8 cellular contexts compared by ENCODE assay signal in the genomic region with DNA sequence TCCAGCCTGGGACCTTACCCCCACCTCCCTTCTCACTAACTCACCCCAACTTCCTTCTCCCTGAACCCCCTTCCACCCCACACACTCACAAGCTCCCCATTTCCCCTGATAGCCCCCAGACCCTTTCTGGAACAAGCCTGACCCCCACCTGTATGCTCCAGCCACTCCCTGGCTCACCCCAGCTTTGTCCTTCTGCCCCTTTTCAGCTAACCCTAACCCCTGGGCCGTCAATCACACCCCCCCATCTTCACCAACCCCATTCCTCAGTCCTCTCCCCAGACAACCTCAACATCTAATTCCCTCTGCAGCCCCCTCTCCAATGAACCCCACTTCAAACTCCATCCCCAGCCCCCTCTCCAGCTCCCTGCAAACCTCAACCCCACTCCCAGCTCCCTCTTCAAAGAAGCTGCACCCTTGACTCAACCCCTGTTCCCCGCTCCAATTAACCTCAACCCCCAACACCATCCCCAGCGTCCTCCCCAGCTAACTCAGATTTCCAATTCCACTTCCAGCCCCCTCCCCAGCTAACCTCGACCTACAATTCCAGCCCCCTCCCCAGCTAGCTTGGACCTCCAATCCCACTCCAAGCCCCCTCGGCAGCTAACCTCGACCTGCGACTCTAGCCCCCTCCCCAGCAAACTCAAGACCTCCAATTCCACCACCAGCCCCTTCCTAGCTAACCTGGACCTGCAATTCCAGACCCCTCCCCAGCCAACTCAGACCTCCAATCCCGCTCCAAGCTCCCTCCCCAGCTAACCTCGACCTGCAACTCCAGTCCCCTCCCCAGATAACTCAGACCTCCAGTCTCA. TPM values are rescaled to one million over a fixed set of nuclear protein-coding genes. Genes with fewer than 3 reads are reported as not detected.
DNase-seq lines count a peak whose midpoint lies in the region; ATAC-seq and TF ChIP-seq lines count a peak whose summit lies in the region.

No MANE protein-coding gene starts in this region.

- H3K4me1 ChIP-seq in cardiac muscle cell (ENCODE audit: low read depth) (peaks cover 9% of the 10 kb centered on the region), upper lobe of right lung (no peaks in the 10 kb centered on the region)

- H3K36me3 Mint-ChIP-seq in brain (no peaks in the 10 kb centered on the region), naive B cell (peaks cover 0 to 17% of the 10 kb centered on the region in 2 donors)

- H3K27ac Mint-ChIP-seq in brain: peak overlapping the region; percentile 3 to 45 (median 19)
- peak overlapping the region; percentile 95 to 100 (median 97) for H3K27ac Mint-ChIP-seq in naive B cell

- peak overlapping the region; percentile 77 for H3K4me3 ChIP-seq in cardiac muscle cell
- H3K4me3 ChIP-seq in upper lobe of right lung: peak overlapping the region; percentile 42

- H3K4me1 Mint-ChIP-seq in brain (peaks cover 20% of the 10 kb centered on the region), naive B cell (peaks cover 41 to 65% (median 60%) of the 10 kb centered on the region in 3 donors)

- H3K9me3 ChIP-seq in cardiac muscle cell (ENCODE audit: low read depth): no peaks in the 10 kb centered on the region
- H3K9me3 ChIP-seq in upper lobe of right lung: no peaks in the 10 kb centered on the region

- peaks cover 0 to 2% (median 0%) of the 10 kb centered on the region in 5 experiments for H3K9me3 Mint-ChIP-seq in brain
- no peaks in the 10 kb centered on the region for H3K9me3 Mint-ChIP-seq in naive B cell

- H3K36me3 ChIP-seq in cardiac muscle cell: no peaks in the 10 kb centered on the region
- no peaks in the 10 kb centered on the region for H3K36me3 ChIP-seq in upper lobe of right lung

- intact Hi-C loops in Right ventricle myocardium inferior (cut with DNase I) (no loop called here), upper lobe of right lung (cut with DNase I) (no loop called here)

- no peak overlapping the region for H3K27ac ChIP-seq in cardiac muscle cell
- no peak overlapping the region for H3K27ac ChIP-seq in upper lobe of right lung

- DNase-seq in cardiac muscle cell (ENCODE audit: low read depth in 1 of 2, low spot score in 1 of 2) (no peak), Right ventricle myocardium inferior (ENCODE audit: missing footprints) (no peak), naive B cell (no peak), upper lobe of right lung (no peak), NCI-H1105 (lab: John Stamatoyannopoulos, UW) (no peak), GM10266 (ENCODE audit: extremely low spot score) (no peak), NCI-H1694 (lab: John Stamatoyannopoulos, UW) (no peak)

- H3K27me3 Mint-ChIP-seq in brain: peaks cover 31% of the 10 kb centered on the region
- H3K27me3 Mint-ChIP-seq in naive B cell: no peaks in the 10 kb centered on the region

- peaks cover 25% of the 10 kb centered on the region for H3K27me3 ChIP-seq in cardiac muscle cell
- peaks cover 7% of the 10 kb centered on the region for H3K27me3 ChIP-seq in upper lobe of right lung

- ATAC-seq in Right ventricle myocardium inferior: no peak
- no peak for ATAC-seq in naive B cell (ENCODE audit: low read depth in 2 of 2)
- ATAC-seq in upper lobe of right lung: no peak

- H3K4me3 Mint-ChIP-seq in brain (peak overlapping the region; percentile 85 to 90 (median 89)), naive B cell (peak overlapping the region; percentile 83 to 98 (median 92))

- TF ChIP-seq CTCF in cardiac muscle cell (IDR thresholded peaks at IDR 0.05; ENCODE audit: low read depth, low read length) (no peak), brain (conservative IDR thresholded peaks at IDR 0.05) (no peak), upper lobe of right lung (IDR thresholded peaks at IDR 0.05) (no peak), GM10266 (IDR thresholded peaks at IDR 0.05; ENCODE audit: control insufficient read depth, insufficient read depth, low read depth, missing control alignments) (no peak)

RNA-seq across cellular contexts. Expression of gene GNG7, which starts 0.9 kb away (rescaled TPM):
- total RNA-seq in cardiac muscle cell: 14.3 and 20.4 TPM in 2 replicates
- 24.8 and 34.4 TPM in 2 replicates for polyA plus RNA-seq in cardiac muscle cell
- total RNA-seq in Right ventricle myocardium inferior: 26.7 TPM
- polyA plus RNA-seq in brain (ENCODE audit: insufficient read depth, low read depth, low replicate concordance): 32.9 TPM
- 10 to 100 TPM; 49.1 to 72.0 (median 60.9) TPM for polyA plus RNA-seq in naive B cell (ENCODE audit: low read depth in 6 of 6)
- total RNA-seq in upper lobe of right lung: 5.5 TPM

RNA-seq across cellular contexts. Expression of gene DIRAS1, which starts 19.6 kb away (rescaled TPM):
- total RNA-seq in cardiac muscle cell: 3.0 and 4.2 TPM in 2 replicates
- 3.1 and 3.3 TPM in 2 replicates for polyA plus RNA-seq in cardiac muscle cell
- 200 TPM for total RNA-seq in Right ventricle myocardium inferior
- 64.5 TPM for polyA plus RNA-seq in brain (ENCODE audit: insufficient read depth, low read depth, low replicate concordance)
- polyA plus RNA-seq in naive B cell (ENCODE audit: low read depth in 6 of 6): 1 to 10 TPM in 5 of 6 donors, under 1 TPM in 1; 0.92 to 2.7 (median 1.5) TPM
- 1.8 TPM for total RNA-seq in upper lobe of right lung

RNA-seq across cellular contexts. Expression of gene SLC39A3, which starts 38.3 kb away (rescaled TPM):
- total RNA-seq in cardiac muscle cell: 29.4 and 33.5 TPM in 2 replicates
- 36.6 and 46.0 TPM in 2 replicates for polyA plus RNA-seq in cardiac muscle cell
- 24.5 TPM for total RNA-seq in Right ventricle myocardium inferior
- 93.6 TPM for polyA plus RNA-seq in brain (ENCODE audit: insufficient read depth, low read depth, low replicate concordance)
- 10 to 100 TPM; 56.2 to 88.7 (median 60.5) TPM for polyA plus RNA-seq in naive B cell (ENCODE audit: low read depth in 6 of 6)
- total RNA-seq in upper lobe of right lung: 26.7 TPM

Comparison
In these comparisons a context has a peak if more than half of its experiments do, and no peak if none do; other contexts are left out.
1. RNA of gene DIRAS1, which starts 19.6 kb away (total RNA-seq): 200 TPM in Right ventricle myocardium inferior (single experiment); 3.0 to 4.2 TPM in cardiac muscle cell and 1.8 TPM in upper lobe of right lung (single experiment); every median in the first group is over 10 times any median in the second.